1 cellular context compared by ENCODE assay signal in genomic region chr10:129770286-129770685, GRCh38.
TF ChIP-seq lines count a peak whose summit lies in the region.

No MANE protein-coding gene starts in this region.

TF ChIP-seq in HepG2, 621 proteins besides CTCF, POLR2A, EP300 and RAD21 (continued from another document):
- TF ChIP-seq ZBTB7A (CRISPR knock-in tag; IDR thresholded peaks at IDR 0.05) (no peak), ATF7-NPFF (CRISPR knock-in tag; IDR thresholded peaks at IDR 0.05; ENCODE audit: low read depth) (no peak), PHF8 (CRISPR knock-in tag; IDR thresholded peaks at IDR 0.05) (no peak), ZNF761 (CRISPR knock-in tag; conservative IDR thresholded peaks at IDR 0.05) (no peak), HDAC2 (CRISPR knock-in tag; IDR thresholded peaks at IDR 0.05) (no peak), POLR2G (IDR thresholded peaks at IDR 0.05; ENCODE audit: low read depth, low read length) (no peak), ZNF484 (CRISPR knock-in tag; IDR thresholded peaks at IDR 0.05; ENCODE audit: borderline replicate concordance, low read depth) (no peak), ZNF564 (CRISPR knock-in tag; IDR thresholded peaks at IDR 0.05) (no peak)
- TF ChIP-seq, protein P1, sequence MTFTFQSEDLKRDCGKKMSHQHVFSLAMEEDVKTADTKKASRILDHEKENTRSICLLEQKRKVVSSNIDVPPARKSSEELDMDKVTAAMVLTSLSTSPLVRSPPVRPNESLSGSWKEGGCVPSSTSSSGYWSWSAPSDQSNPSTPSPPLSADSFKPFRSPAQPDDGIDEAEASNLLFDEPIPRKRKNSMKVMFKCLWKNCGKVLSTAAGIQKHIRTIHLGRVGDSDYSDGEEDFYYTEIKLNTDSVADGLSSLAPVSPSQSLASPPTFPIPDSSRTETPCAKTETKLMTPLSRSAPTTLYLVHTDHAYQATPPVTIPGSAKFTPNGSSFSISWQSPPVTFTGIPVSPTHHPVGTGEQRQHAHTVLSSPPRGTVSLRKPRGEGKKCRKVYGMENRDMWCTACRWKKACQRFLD (CRISPR knock-in tag; IDR thresholded peaks at IDR 0.05; ENCODE audit: borderline replicate concordance) = no peak
- TF ChIP-seq, protein P2, sequence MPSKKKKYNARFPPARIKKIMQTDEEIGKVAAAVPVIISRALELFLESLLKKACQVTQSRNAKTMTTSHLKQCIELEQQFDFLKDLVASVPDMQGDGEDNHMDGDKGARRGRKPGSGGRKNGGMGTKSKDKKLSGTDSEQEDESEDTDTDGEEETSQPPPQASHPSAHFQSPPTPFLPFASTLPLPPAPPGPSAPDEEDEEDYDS (CRISPR knock-in tag; IDR thresholded peaks at IDR 0.05) = no peak
